Comparison of ENCODE assay signal across 1 cellular context in genomic region chr1:234841710-234842231, GRCh38.
A peak's percentile ranks its signal among the peaks of the same experiment; 100 is the strongest.
TF ChIP-seq lines count a peak whose summit lies in the region.

No MANE protein-coding gene starts in this region.

TF ChIP-seq in GM12878, 131 proteins besides CTCF, POLR2A, EP300 and RAD21 (continued from another document and continues in another):
- no peak for TF ChIP-seq E2F4 (IDR thresholded peaks at IDR 0.05; ENCODE audit: low read depth, low read length)
- TF ChIP-seq SUZ12 (IDR thresholded peaks at IDR 0.05; ENCODE audit: unreplicated experiment) = no peak
- TF ChIP-seq STAT3 (IDR thresholded peaks at IDR 0.05; ENCODE audit: low read depth, low read length) = no peak
- TF ChIP-seq HSF1 (IDR thresholded peaks at IDR 0.05; ENCODE audit: low read depth, low read length) = no peak
- TF ChIP-seq ELK1 (IDR thresholded peaks at IDR 0.05; ENCODE audit: low read depth, low read length) = no peak
- no peak for TF ChIP-seq PKNOX1 (IDR thresholded peaks at IDR 0.05)
- TF ChIP-seq TCF7 (IDR thresholded peaks at IDR 0.05; ENCODE audit: borderline replicate concordance) = peak; percentile 41; the same call in 1 of the 2 replicates
- TF ChIP-seq KAT2A (conservative IDR thresholded peaks at IDR 0.05; ENCODE audit: control insufficient read depth, low read depth, low read length) = no peak
- TF ChIP-seq POLR2AphosphoS5 (IDR thresholded peaks at IDR 0.05; ENCODE audit: low read length) = peak; percentile 82; the same call in 1 of the 2 replicates
- TF ChIP-seq RELA (IDR thresholded peaks at IDR 0.05; ENCODE audit: borderline replicate concordance, partially characterized antibody) = peak; percentile 9
- no peak for TF ChIP-seq HDGF (IDR thresholded peaks at IDR 0.05)
- peak; percentile 61 for TF ChIP-seq CREB1 (IDR thresholded peaks at IDR 0.05; ENCODE audit: low read depth)
- TF ChIP-seq MXI1 (IDR thresholded peaks at IDR 0.05; ENCODE audit: low read depth, low read length) = no peak
- 0 out of 2 replicates have a peak, but pooled peaks have one; percentile 27 for TF ChIP-seq JUNB (IDR thresholded peaks at IDR 0.05)
- TF ChIP-seq CBX5 (IDR thresholded peaks at IDR 0.05; ENCODE audit: low read depth) = 0 out of 2 replicates have a peak, but pooled peaks have one; percentile 44
- peak; percentile 33; the same call in 1 of the 2 replicates for TF ChIP-seq ZBED1 (IDR thresholded peaks at IDR 0.05; ENCODE audit: borderline replicate concordance)
- TF ChIP-seq TBL1XR1 (IDR thresholded peaks at IDR 0.05; ENCODE audit: low read depth, low read length) = no peak
- no peak; the same call in 1 of the 2 replicates for TF ChIP-seq RELB (IDR thresholded peaks at IDR 0.05; ENCODE audit: low read depth)
- no peak for TF ChIP-seq USF2 (IDR thresholded peaks at IDR 0.05; ENCODE audit: borderline replicate concordance, low read depth, low read length)
- TF ChIP-seq ZSCAN29 (IDR thresholded peaks at IDR 0.05) = no peak
- no peak for TF ChIP-seq RCOR1 (conservative IDR thresholded peaks at IDR 0.05; ENCODE audit: low read depth, low read length)
- TF ChIP-seq LARP7 (IDR thresholded peaks at IDR 0.05) = no peak
- no peak for TF ChIP-seq KLF5 (IDR thresholded peaks at IDR 0.05; ENCODE audit: partially characterized antibody)
- no peak for TF ChIP-seq USF1 (IDR thresholded peaks at IDR 0.05; ENCODE audit: borderline replicate concordance, extremely low read length, insufficient read depth, low read depth, low read length)
- peak; percentile 88 for TF ChIP-seq IKZF1 (conservative IDR thresholded peaks at IDR 0.05)
- no peak; the same call in 1 of the 2 replicates for TF ChIP-seq SMAD5 (IDR thresholded peaks at IDR 0.05; ENCODE audit: low read depth)
- peak; percentile 90 for TF ChIP-seq SKIL (IDR thresholded peaks at IDR 0.05; ENCODE audit: low read depth, poor library complexity, severe bottlenecking)
- peak; percentile 89 to 92 for TF ChIP-seq BHLHE40 (IDR thresholded peaks at IDR 0.05; ENCODE audit: borderline replicate concordance in 1 of 2, low read depth in 2 of 2, low read length in 1 of 2)
- TF ChIP-seq SMARCA5 (IDR thresholded peaks at IDR 0.05) = no peak; the same call in 1 of the 2 replicates
- TF ChIP-seq ATF7 (IDR thresholded peaks at IDR 0.05; ENCODE audit: low read depth) = peak; percentile 79
- no peak for TF ChIP-seq RBBP5 (conservative IDR thresholded peaks at IDR 0.05)
- TF ChIP-seq ATF2 (IDR thresholded peaks at IDR 0.05; ENCODE audit: low read length) = peak; percentile 72; the same call in 1 of the 2 replicates
- TF ChIP-seq NR2C2 (IDR thresholded peaks at IDR 0.05; ENCODE audit: borderline replicate concordance, control insufficient read depth, insufficient read length, low read depth) = no peak
- TF ChIP-seq NR2C1 (IDR thresholded peaks at IDR 0.05) = no peak
- no peak for TF ChIP-seq ZNF622 (IDR thresholded peaks at IDR 0.05)
- no peak for TF ChIP-seq ZBTB4 (CRISPR knock-in tag; IDR thresholded peaks at IDR 0.05)
- TF ChIP-seq SIX5 (IDR thresholded peaks at IDR 0.05; ENCODE audit: low read depth, low read length, severe bottlenecking) = no peak
- TF ChIP-seq KDM1A (IDR thresholded peaks at IDR 0.05; ENCODE audit: borderline replicate concordance) = no peak
- no peak for TF ChIP-seq SMC3 (IDR thresholded peaks at IDR 0.05; ENCODE audit: borderline replicate concordance, low read length)
- peak; percentile 42; the same call in 1 of the 2 replicates for TF ChIP-seq MEF2A (IDR thresholded peaks at IDR 0.05; ENCODE audit: insufficient read depth, low read depth, low read length)
- TF ChIP-seq PAX5 (IDR thresholded peaks at IDR 0.05; ENCODE audit: borderline replicate concordance, low read depth, low read length) = peak; percentile 86
- TF ChIP-seq RAD51 (IDR thresholded peaks at IDR 0.05) = no peak
- TF ChIP-seq BRCA1 (IDR thresholded peaks at IDR 0.05; ENCODE audit: low read depth, low read length) = no peak
- no peak for TF ChIP-seq BCLAF1 (IDR thresholded peaks at IDR 0.05)
- no peak for TF ChIP-seq CHD1 (IDR thresholded peaks at IDR 0.05; ENCODE audit: low read depth, low read length)
